In genomic region chr1:205456868-205457724, GRCh38 we compare ENCODE assay signal across 8 cellular contexts. TPM values are rescaled to one million over a fixed set of nuclear protein-coding genes. Genes with fewer than 3 reads are reported as not detected.
DNase-seq lines count a peak whose midpoint lies in the region; ATAC-seq and TF ChIP-seq lines count a peak whose summit lies in the region.

No MANE protein-coding gene starts in this region.

- TF ChIP-seq CTCF in A673 (conservative IDR thresholded peaks at IDR 0.05; ENCODE audit: low read depth, low read length), result no peak
- no peak for TF ChIP-seq CTCF in VCaP (conservative IDR thresholded peaks at IDR 0.05)
- TF ChIP-seq CTCF in kidney epithelial cell (IDR thresholded peaks at IDR 0.05; ENCODE audit: insufficient read depth, low read length, poor library complexity, severe bottlenecking), result no peak

- DNase-seq in A673 (ENCODE audit: low spot score) (peak; percentile 47), kidney epithelial cell (ENCODE audit: low read depth) (no peak), OCI-M1 (lab: John Stamatoyannopoulos, UW) (no peak), Karpas-422 (no peak)

- no peaks in the 10 kb centered on the region for H3K79me2 ChIP-seq in Karpas-422 (ENCODE audit: low read length)

- no peaks in the 10 kb centered on the region for H3K9me2 ChIP-seq in Karpas-422 (replicated peaks; ENCODE audit: insufficient read depth, low read length)

- H3K4me2 ChIP-seq in Karpas-422 (ENCODE audit: low read depth, low read length, poor library complexity, severe bottlenecking), result no peak overlapping the region

- H3K27ac ChIP-seq in A673 (ENCODE audit: low read depth, low read length, poor library complexity, severe bottlenecking) (no peak overlapping the region), HUES64 (ENCODE audit: low read depth, low read length) (peak overlapping the region; percentile 82), VCaP (peak overlapping the region; percentile 31; the same call in 1 of the 2 replicates), Karpas-422 (ENCODE audit: low read length) (no peak overlapping the region)

- H3K9me3 ChIP-seq in A673 (ENCODE audit: low read depth, low read length, poor library complexity, severe bottlenecking) (no peaks in the 10 kb centered on the region), HUES64 (ENCODE audit: insufficient read depth, low read depth, low read length) (no peaks in the 10 kb centered on the region), Karpas-422 (ENCODE audit: low read length) (no peaks in the 10 kb centered on the region)

- peak overlapping the region; percentile 85 for H3K9ac ChIP-seq in HUES64 (ENCODE audit: low read depth, low read length)
- no peak overlapping the region for H3K9ac ChIP-seq in Karpas-422 (ENCODE audit: low read length)

- intact Hi-C loops in A673 (cut with micrococcal nuclease; ENCODE audit: unreplicated experiment), result no loop called here

- BruUV-seq in A673 (replicated peaks; lab: Mats Ljungman, UMichigan), result no TSS peak

- H3K4me3 ChIP-seq in A673 (ENCODE audit: low read depth, low read length, poor library complexity, severe bottlenecking) (peak overlapping the region; percentile 48), HUES64 (ENCODE audit: low read length) (peak overlapping the region; percentile 84), kidney epithelial cell (ENCODE audit: low read depth, low read length) (peak overlapping the region; percentile 13), Karpas-422 (ENCODE audit: low read length) (no peak overlapping the region)

- no peak overlapping the region for H2AFZ ChIP-seq in Karpas-422 (ENCODE audit: low read length)

- 2% methylated on average over 56 of the region's 74 CpGs for WGBS in HUES64

- H3K4me1 ChIP-seq in A673 (ENCODE audit: insufficient read depth, low read length, poor library complexity, severe bottlenecking), result peaks cover 16% of the 10 kb centered on the region
- peaks cover 35% of the 10 kb centered on the region for H3K4me1 ChIP-seq in HUES64 (ENCODE audit: insufficient read depth, low read length)
- no peaks in the 10 kb centered on the region for H3K4me1 ChIP-seq in Karpas-422 (ENCODE audit: low read length)

- no peaks in the 10 kb centered on the region for H3K36me3 ChIP-seq in A673 (ENCODE audit: insufficient read depth, low read length, poor library complexity, severe bottlenecking)
- H3K36me3 ChIP-seq in HUES64 (ENCODE audit: insufficient read depth, low read length), result peaks cover 9% of the 10 kb centered on the region; the same call in 1 of the 2 replicates
- no peaks in the 10 kb centered on the region for H3K36me3 ChIP-seq in kidney epithelial cell (ENCODE audit: control insufficient read depth, insufficient read depth, low read length)
- no peaks in the 10 kb centered on the region for H3K36me3 ChIP-seq in Karpas-422 (ENCODE audit: insufficient read depth, low read length)

- H4K20me1 ChIP-seq in Karpas-422 (ENCODE audit: insufficient read depth, low read depth, low read length), result no peaks in the 10 kb centered on the region

- ATAC-seq in GM21367 (IDR thresholded peaks at IDR 0.05; ENCODE audit: unreplicated experiment), result no peak
- ATAC-seq in HG03439 (IDR thresholded peaks at IDR 0.05; ENCODE audit: unreplicated experiment), result no peak

- H3K27me3 ChIP-seq in A673 (replicated peaks; ENCODE audit: insufficient read depth, low read depth, low read length, poor library complexity), result peaks cover 43% of the 10 kb centered on the region
- no peaks in the 10 kb centered on the region; the same call in 1 of the 2 replicates for H3K27me3 ChIP-seq in HUES64 (ENCODE audit: insufficient read depth, low read length)
- peaks cover 61% of the 10 kb centered on the region for H3K27me3 ChIP-seq in kidney epithelial cell (ENCODE audit: control insufficient read depth, insufficient read depth, low read length)
- H3K27me3 ChIP-seq in Karpas-422 (ENCODE audit: low read length), result no peaks in the 10 kb centered on the region

- CTCF ChIA-PET in A673 (lab: Charles Lee), result interaction anchor here (0.7 to 1.4 kb wide), 4 partner anchors 18 to 78 kb away, joined by 3 to 11 read pairs (median 6); no protein-coding TSS in a partner anchor

- POLR2A ChIA-PET in A673 (lab: Charles Lee; ENCODE audit: low non-redundant PET), result no interaction called here

RNA-seq across cellular contexts. Expression of gene BLACAT1, which starts 1.3 kb away (rescaled TPM):
- total RNA-seq in A673 (2021) (0.45 and 2.0 TPM in 2 replicates), kidney epithelial cell (1.5 and 2.0 TPM in 2 replicates)
- 4.1 TPM for polyA plus RNA-seq in HUES64 (2013, experiment 1 of 2)
- polyA plus RNA-seq in HUES64 (2013, experiment 2 of 2), result 7.0 TPM
- not detected in 2 replicates for total RNA-seq in Karpas-422 (2014; rRNA removed; shearing (Covaris generic); ENCODE audit: low replicate concordance)

RNA-seq across cellular contexts. Expression of gene LEMD1, which starts 35.2 kb away (rescaled TPM):
- total RNA-seq in A673 (2021) (1.5 and 3.4 TPM in 2 replicates), kidney epithelial cell (4.3 and 5.1 TPM in 2 replicates)
- polyA plus RNA-seq in HUES64 (2013, experiment 1 of 2), result 9.5 TPM
- polyA plus RNA-seq in HUES64 (2013, experiment 2 of 2), result 16.9 TPM
- not detected in 2 replicates for total RNA-seq in Karpas-422 (2014; rRNA removed; shearing (Covaris generic); ENCODE audit: low replicate concordance)

RNA-seq across cellular contexts. Expression of gene CDK18, which starts 47.4 kb away (rescaled TPM):
- total RNA-seq in A673 (2021), result 9.2 and 29.3 TPM in 2 replicates
- 18.3 TPM for polyA plus RNA-seq in HUES64 (2013, experiment 1 of 2)
- 30.2 TPM for polyA plus RNA-seq in HUES64 (2013, experiment 2 of 2)
- 12.1 and 14.0 TPM in 2 replicates for total RNA-seq in kidney epithelial cell
- total RNA-seq in Karpas-422 (2014; rRNA removed; shearing (Covaris generic); ENCODE audit: low replicate concordance), result 0.45 TPM in 1 of 2 replicates, not detected in the other

Comparison
In these comparisons a context has a peak if more than half of its experiments do, and no peak if none do; other contexts are left out.
1. H3K27ac ChIP-seq: peak in HUES64 (single experiment) and VCaP (single experiment); none in A673 (single experiment) and Karpas-422 (single experiment).